ENCODE assay signal across 20 cellular contexts in the genomic region with DNA sequence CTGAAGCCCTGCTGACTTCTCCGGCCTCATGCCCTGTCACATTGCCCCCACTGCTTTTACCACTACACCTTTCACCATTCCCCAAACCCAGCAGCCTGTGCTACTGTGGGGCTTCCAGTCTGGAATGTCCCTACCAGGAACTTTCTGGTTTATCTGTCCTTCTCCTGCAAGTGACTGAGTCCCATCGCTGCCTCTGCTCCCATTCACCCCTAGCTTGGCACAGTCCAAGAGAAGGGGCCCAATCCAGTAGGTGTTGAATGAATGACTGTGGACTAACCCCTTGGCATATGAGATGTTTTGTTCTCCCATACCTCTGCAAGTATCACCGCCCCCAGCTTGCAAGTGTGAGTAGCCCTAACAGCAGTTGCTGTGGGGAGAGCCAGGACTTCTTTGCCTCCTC. TPM values are rescaled to one million over a fixed set of nuclear protein-coding genes. Genes with fewer than 3 reads are reported as not detected.
DNase-seq lines count a peak whose midpoint lies in the region; ATAC-seq and TF ChIP-seq lines count a peak whose summit lies in the region.
"Had no signal": no experiment of that assay in that cellular context is flagged by ENCODE, and none has a peak within 500 bp of the region (broad histone marks: within the 10 kb centered on the region; RNA-seq: fewer than 3 reads in every experiment).

No MANE protein-coding gene starts in this region.

- H3K4me1 ChIP-seq in breast epithelium, result peaks cover 8 to 9% of the 10 kb centered on the region in 2 donors
- peaks cover 10 to 11% of the 10 kb centered on the region in 2 donors for H3K4me1 ChIP-seq in mucosa of rectum (ENCODE audit: control insufficient read depth in 2 of 2, insufficient read depth in 2 of 2, low read length in 2 of 2)

- no peak overlapping the region for H3K9ac ChIP-seq in mucosa of rectum (ENCODE audit: low read depth in 1 of 2, low read length in 2 of 2)
- H3K9ac ChIP-seq: GM23248 had no signal

- no peaks in the 10 kb centered on the region for H3K36me3 Mint-ChIP-seq in activated naive CD8-positive, alpha-beta T cell
- H3K36me3 Mint-ChIP-seq in activated naive CD8-positive, alpha-beta T cell treated with anti-CD3 and anti-CD28 coated beads, Interleukin-2, amount 50 U/mL, for 24 hours (ENCODE audit: low read depth), result peaks cover 13% of the 10 kb centered on the region
- peaks cover 3% of the 10 kb centered on the region for H3K36me3 Mint-ChIP-seq in type B pancreatic cell

- H3K27ac ChIP-seq in breast epithelium (peak overlapping the region; percentile 93 to 97), mucosa of rectum (ENCODE audit: low read depth in 2 of 2, low read length in 2 of 2) (peak overlapping the region; percentile 43 to 66), coronary artery (no peak overlapping the region)
- H3K27ac ChIP-seq: GM23248, neutrophil had no signal

- H3K36me3 ChIP-seq in breast epithelium (no peaks in the 10 kb centered on the region), mucosa of rectum (ENCODE audit: control insufficient read depth in 2 of 2, insufficient read depth in 2 of 2, low read length in 2 of 2) (peaks cover 0 to under 1% of the 10 kb centered on the region in 2 donors)
- H3K36me3 ChIP-seq: neutrophil had no signal

- intact Hi-C loops in breast epithelium (cut with DNase I; ENCODE audit: low total_unique reads), result no loop called here

- H3K9me3 Mint-ChIP-seq in activated naive CD8-positive, alpha-beta T cell (ENCODE audit: low read depth), result no peaks in the 10 kb centered on the region
- H3K9me3 Mint-ChIP-seq in activated naive CD8-positive, alpha-beta T cell treated with anti-CD3 and anti-CD28 coated beads, Interleukin-2, amount 50 U/mL, for 24 hours, result no peaks in the 10 kb centered on the region
- H3K9me3 Mint-ChIP-seq in type B pancreatic cell, result no peaks in the 10 kb centered on the region
- H3K9me3 Mint-ChIP-seq: activated T-helper 17 cell treated with anti-CD3 and anti-CD28 coated beads, Interleukin-2, amount 50 U/mL, for 72 hours; stimulated activated naive CD8-positive, alpha-beta T cell treated with anti-CD3 and anti-CD28 coated beads, Interleukin-15, Interleukin-2, amounts not matched to agents 100 ng/mL and 50 ng/mL, for 24 hours had no signal

- no peak for TF ChIP-seq POLR2A in breast epithelium (IDR thresholded peaks at IDR 0.05)

- ATAC-seq in activated naive CD8-positive, alpha-beta T cell treated with anti-CD3 and anti-CD28 coated beads, Interleukin-2, amount 50 U/mL, for 24 hours, result no peak
- ATAC-seq: activated CD8-positive, alpha-beta T cell treated with anti-CD3 and anti-CD28 coated beads, Interleukin-2, amount 10 ng/mL, durations not matched to agents 7 days and 5 days; activated T-helper 17 cell treated with anti-CD3 and anti-CD28 coated beads, Interleukin-2, amount 50 U/mL, for 72 hours had no signal

- H3K4me3 Mint-ChIP-seq in activated naive CD8-positive, alpha-beta T cell, result no peak overlapping the region
- no peak overlapping the region for H3K4me3 Mint-ChIP-seq in activated naive CD8-positive, alpha-beta T cell treated with anti-CD3 and anti-CD28 coated beads, Interleukin-2, amount 50 U/mL, for 24 hours
- peak overlapping the region; percentile 19 for H3K4me3 Mint-ChIP-seq in type B pancreatic cell
- H3K4me3 Mint-ChIP-seq: activated CD8-positive, alpha-beta T cell treated with anti-CD3 and anti-CD28 coated beads, Interleukin-2, amount 10 ng/mL, durations not matched to agents 7 days and 5 days; activated T-helper 17 cell treated with anti-CD3 and anti-CD28 coated beads, Interleukin-2, amount 50 U/mL, for 72 hours; stimulated activated naive CD8-positive, alpha-beta T cell treated with anti-CD3 and anti-CD28 coated beads, Interleukin-15, Interleukin-2, amounts not matched to agents 100 ng/mL and 50 ng/mL, for 24 hours had no signal

- H3K4me3 ChIP-seq in breast epithelium, result no peak overlapping the region
- H3K4me3 ChIP-seq in mucosa of rectum (ENCODE audit: low read length in 2 of 2), result no peak overlapping the region
- no peak overlapping the region for H3K4me3 ChIP-seq in coronary artery
- H3K4me3 ChIP-seq: GM23248, MG63 had no signal

- no peak for DNase-seq in activated naive CD8-positive, alpha-beta T cell treated with anti-CD3 and anti-CD28 coated beads, Interleukin-2, amount 50 U/mL, for 24 hours
- no peak for DNase-seq in breast epithelium (ENCODE audit: low spot score in 2 of 2)
- no peak for DNase-seq in type B pancreatic cell (ENCODE audit: extremely low spot score, unreplicated experiment)
- DNase-seq in NOMO-1 treated with dmso at 0.1 percent for 144 hours (lab: John Stamatoyannopoulos, UW; ENCODE audit: unreplicated experiment), result no peak
- DNase-seq in AG08395 (ENCODE audit: low spot score), result no peak
- no peak for DNase-seq in coronary artery (ENCODE audit: low spot score)
- DNase-seq: activated CD8-positive, alpha-beta T cell treated with anti-CD3 and anti-CD28 coated beads, Interleukin-2, amount 10 ng/mL, durations not matched to agents 7 days and 5 days; caudate nucleus; DND-41; effector memory CD4-positive, alpha-beta T cell; GM23248; mesenchymal stem cell; MG63; NCI-H187 treated with DMSO at 0.1 percent for 48 hours; Right ventricle myocardium superior had no signal

- H3K9me3 ChIP-seq in breast epithelium, result no peaks in the 10 kb centered on the region
- no peaks in the 10 kb centered on the region for H3K9me3 ChIP-seq in mucosa of rectum (ENCODE audit: control insufficient read depth in 2 of 2, low read length in 2 of 2)
- H3K9me3 ChIP-seq: MG63, neutrophil had no signal

- peak overlapping the region; percentile 25 for H3K27ac Mint-ChIP-seq in activated naive CD8-positive, alpha-beta T cell
- no peak overlapping the region for H3K27ac Mint-ChIP-seq in activated naive CD8-positive, alpha-beta T cell treated with anti-CD3 and anti-CD28 coated beads, Interleukin-2, amount 50 U/mL, for 24 hours
- H3K27ac Mint-ChIP-seq in type B pancreatic cell, result peak overlapping the region; percentile 60
- H3K27ac Mint-ChIP-seq: activated CD8-positive, alpha-beta T cell treated with anti-CD3 and anti-CD28 coated beads, Interleukin-2, amount 10 ng/mL, durations not matched to agents 7 days and 5 days; activated T-helper 17 cell treated with anti-CD3 and anti-CD28 coated beads, Interleukin-2, amount 50 U/mL, for 72 hours; stimulated activated naive CD8-positive, alpha-beta T cell treated with anti-CD3 and anti-CD28 coated beads, Interleukin-15, Interleukin-2, amounts not matched to agents 100 ng/mL and 50 ng/mL, for 24 hours had no signal

- no peaks in the 10 kb centered on the region for H3K27me3 ChIP-seq in breast epithelium
- no peaks in the 10 kb centered on the region for H3K27me3 ChIP-seq in mucosa of rectum (ENCODE audit: control insufficient read depth in 2 of 2, insufficient read depth in 2 of 2, low read length in 2 of 2)
- H3K27me3 ChIP-seq: MG63, neutrophil had no signal

- no peaks in the 10 kb centered on the region for H3K27me3 Mint-ChIP-seq in activated naive CD8-positive, alpha-beta T cell
- H3K27me3 Mint-ChIP-seq in activated naive CD8-positive, alpha-beta T cell treated with anti-CD3 and anti-CD28 coated beads, Interleukin-2, amount 50 U/mL, for 24 hours, result no peaks in the 10 kb centered on the region
- H3K27me3 Mint-ChIP-seq in type B pancreatic cell, result no peaks in the 10 kb centered on the region
- H3K27me3 Mint-ChIP-seq: activated T-helper 17 cell treated with anti-CD3 and anti-CD28 coated beads, Interleukin-2, amount 50 U/mL, for 72 hours; stimulated activated naive CD8-positive, alpha-beta T cell treated with anti-CD3 and anti-CD28 coated beads, Interleukin-15, Interleukin-2, amounts not matched to agents 100 ng/mL and 50 ng/mL, for 24 hours had no signal

- H3K4me1 Mint-ChIP-seq in activated naive CD8-positive, alpha-beta T cell (ENCODE audit: low read depth), result peaks cover 40% of the 10 kb centered on the region
- peaks cover 38% of the 10 kb centered on the region for H3K4me1 Mint-ChIP-seq in activated naive CD8-positive, alpha-beta T cell treated with anti-CD3 and anti-CD28 coated beads, Interleukin-2, amount 50 U/mL, for 24 hours
- H3K4me1 Mint-ChIP-seq in type B pancreatic cell (ENCODE audit: unreplicated experiment), result peaks cover 12% of the 10 kb centered on the region

- TF ChIP-seq CTCF in breast epithelium (IDR thresholded peaks at IDR 0.05) (no peak), type B pancreatic cell (conservative IDR thresholded peaks at IDR 0.05) (no peak), coronary artery (IDR thresholded peaks at IDR 0.05) (no peak)

RNA-seq across cellular contexts. Expression of a gene that starts 31.9 kb away (rescaled TPM):
- total RNA-seq in breast epithelium (10 to 100 TPM; 32.3 to 40.5 (median 32.8) TPM), type B pancreatic cell (ENCODE audit: low replicate concordance) (33.2 and 34.9 TPM in 2 replicates)

Comparison
In these comparisons a context has a peak if more than half of its experiments do, and no peak if none do; other contexts are left out.
1. H3K27ac ChIP-seq: peak in breast epithelium (2 of 2) and mucosa of rectum (2 of 2); none in coronary artery (0 of 2).